ENCODE assay signal across 1 cellular context in the genomic region with DNA sequence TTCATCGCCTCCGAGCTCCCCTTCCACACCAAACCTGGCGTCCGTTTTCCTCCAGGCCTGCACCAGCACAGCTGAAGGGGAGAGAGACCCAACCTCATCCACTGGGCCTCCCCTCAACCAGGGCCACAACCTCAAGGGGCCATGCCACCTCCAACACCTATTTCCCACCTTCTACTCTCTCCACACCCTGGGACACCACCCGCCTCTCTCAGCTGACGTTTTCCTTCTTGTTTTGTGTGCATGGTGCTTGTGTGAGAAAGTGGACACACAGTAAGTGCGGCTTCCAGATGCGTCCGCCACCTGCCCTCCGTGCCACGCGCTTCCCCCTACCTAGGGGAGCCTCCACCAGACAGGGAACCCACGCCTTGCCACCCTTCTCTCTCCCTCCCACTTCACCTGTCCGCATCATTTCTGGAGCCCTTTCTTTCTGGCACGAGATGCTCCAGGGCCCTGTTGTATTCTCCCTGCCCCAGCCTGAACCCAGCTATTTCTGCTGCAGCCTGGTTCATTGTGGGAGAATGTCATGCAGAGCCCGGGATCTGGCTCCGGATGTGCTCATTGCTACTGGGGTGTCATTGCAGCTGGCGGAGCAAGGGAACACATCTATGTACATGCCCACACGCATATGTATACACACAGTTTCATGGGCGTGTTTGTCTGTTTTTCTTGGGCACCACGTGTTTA.
TF ChIP-seq lines count a peak whose summit lies in the region.

No MANE protein-coding gene starts in this region.

TF ChIP-seq in GM23338, 12 proteins besides CTCF, POLR2A, EP300 and RAD21 (continued from another document):
- TF ChIP-seq, protein P1, sequence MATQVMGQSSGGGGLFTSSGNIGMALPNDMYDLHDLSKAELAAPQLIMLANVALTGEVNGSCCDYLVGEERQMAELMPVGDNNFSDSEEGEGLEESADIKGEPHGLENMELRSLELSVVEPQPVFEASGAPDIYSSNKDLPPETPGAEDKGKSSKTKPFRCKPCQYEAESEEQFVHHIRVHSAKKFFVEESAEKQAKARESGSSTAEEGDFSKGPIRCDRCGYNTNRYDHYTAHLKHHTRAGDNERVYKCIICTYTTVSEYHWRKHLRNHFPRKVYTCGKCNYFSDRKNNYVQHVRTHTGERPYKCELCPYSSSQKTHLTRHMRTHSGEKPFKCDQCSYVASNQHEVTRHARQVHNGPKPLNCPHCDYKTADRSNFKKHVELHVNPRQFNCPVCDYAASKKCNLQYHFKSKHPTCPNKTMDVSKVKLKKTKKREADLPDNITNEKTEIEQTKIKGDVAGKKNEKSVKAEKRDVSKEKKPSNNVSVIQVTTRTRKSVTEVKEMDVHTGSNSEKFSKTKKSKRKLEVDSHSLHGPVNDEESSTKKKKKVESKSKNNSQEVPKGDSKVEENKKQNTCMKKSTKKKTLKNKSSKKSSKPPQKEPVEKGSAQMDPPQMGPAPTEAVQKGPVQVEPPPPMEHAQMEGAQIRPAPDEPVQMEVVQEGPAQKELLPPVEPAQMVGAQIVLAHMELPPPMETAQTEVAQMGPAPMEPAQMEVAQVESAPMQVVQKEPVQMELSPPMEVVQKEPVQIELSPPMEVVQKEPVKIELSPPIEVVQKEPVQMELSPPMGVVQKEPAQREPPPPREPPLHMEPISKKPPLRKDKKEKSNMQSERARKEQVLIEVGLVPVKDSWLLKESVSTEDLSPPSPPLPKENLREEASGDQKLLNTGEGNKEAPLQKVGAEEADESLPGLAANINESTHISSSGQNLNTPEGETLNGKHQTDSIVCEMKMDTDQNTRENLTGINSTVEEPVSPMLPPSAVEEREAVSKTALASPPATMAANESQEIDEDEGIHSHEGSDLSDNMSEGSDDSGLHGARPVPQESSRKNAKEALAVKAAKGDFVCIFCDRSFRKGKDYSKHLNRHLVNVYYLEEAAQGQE (IDR thresholded peaks at IDR 0.05; ENCODE audit: unreplicated experiment), result no peak
- TF ChIP-seq EZH2 (IDR thresholded peaks at IDR 0.05; ENCODE audit: low read depth, unreplicated experiment) (no peak), ZNF462 (CRISPR knock-in tag; IDR thresholded peaks at IDR 0.05) (no peak), EZH2phosphoT487 (IDR thresholded peaks at IDR 0.05; ENCODE audit: unreplicated experiment) (no peak), CREB1 (CRISPR knock-in tag; IDR thresholded peaks at IDR 0.05; ENCODE audit: low read depth) (no peak)
